In the genomic region with DNA sequence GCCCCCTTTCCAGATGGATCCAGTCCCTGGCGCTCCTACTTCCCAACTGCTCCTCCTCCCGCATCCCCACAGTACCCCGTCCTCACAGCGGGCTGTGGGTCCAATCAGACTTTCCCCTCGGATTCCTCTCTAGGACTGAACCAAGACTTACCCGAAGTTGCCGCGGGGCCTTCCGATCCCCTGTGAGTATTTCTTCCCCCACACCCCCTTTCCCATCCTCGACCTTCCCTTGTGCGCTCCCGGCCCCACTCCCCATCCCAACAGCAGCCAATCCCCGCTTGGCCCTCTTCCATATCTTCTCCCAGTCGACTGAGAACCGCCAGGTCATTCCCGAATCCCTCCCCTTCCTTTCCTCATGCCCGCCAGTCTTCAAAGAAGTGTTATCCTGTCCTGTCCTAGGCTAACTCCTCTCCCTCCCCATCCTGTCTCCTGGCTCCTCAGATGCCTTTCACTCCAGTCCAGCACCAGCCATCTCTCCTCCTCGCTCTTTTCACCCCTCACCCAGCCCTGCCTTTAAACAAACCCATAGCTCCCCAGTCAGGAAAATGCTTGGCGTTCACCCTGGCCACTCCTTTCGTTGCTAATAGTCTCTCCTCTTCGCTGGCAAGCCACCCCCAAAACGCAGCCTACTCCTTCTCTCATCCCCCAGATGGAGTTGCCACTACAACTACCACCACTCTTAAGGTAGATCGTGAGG, we compare ENCODE assay signal across 8 cellular contexts. TPM values are rescaled to one million over a fixed set of nuclear protein-coding genes. Genes with fewer than 3 reads are reported as not detected.
DNase-seq lines count a peak whose midpoint lies in the region; ATAC-seq and TF ChIP-seq lines count a peak whose summit lies in the region.

No MANE protein-coding gene starts in this region.

- peaks cover 0 to 28% (median 8%) of the 10 kb centered on the region in 3 donors for H3K36me3 Mint-ChIP-seq in naive thymus-derived CD8-positive, alpha-beta T cell

- H3K4me3 ChIP-seq in AG04449 (ENCODE audit: low read depth, low read length), result peak overlapping the region; percentile 85
- peak overlapping the region; percentile 71 for H3K4me3 ChIP-seq in GM12875 (ENCODE audit: low read depth, low read length)
- peak overlapping the region; percentile 100 for H3K4me3 ChIP-seq in epithelial cell of proximal tubule (ENCODE audit: low read depth, low read length)

- H3K4me3 Mint-ChIP-seq in naive thymus-derived CD8-positive, alpha-beta T cell, result peak overlapping the region; percentile 94 to 97 (median 96)

- CTCF ChIA-PET in AG04449 (lab: Yijun Ruan, JAX), result interaction anchor here (1.0 to 2.1 kb wide), 4 partner anchors 12 to 163 kb away, joined by 3 to 11 read pairs (median 4); no protein-coding TSS in a partner anchor

- DNase-seq in AG04449 (ENCODE audit: low read depth, low spot score) (no peak), epithelial cell of proximal tubule (ENCODE audit: low read depth) (no peak), midbrain (lab: John Stamatoyannopoulos, UW) (no peak)
- DNase-seq in naive thymus-derived CD8-positive, alpha-beta T cell, result peak in 2 of 10 donors; percentile 3 to 9

- peaks cover 0 to 2% (median 0%) of the 10 kb centered on the region in 5 donors for H3K27me3 Mint-ChIP-seq in naive thymus-derived CD8-positive, alpha-beta T cell

- no peak for TF ChIP-seq CTCF in AG04449 (IDR thresholded peaks at IDR 0.05; ENCODE audit: insufficient read depth, low read length, missing control alignments)
- no peak for TF ChIP-seq CTCF in GM12875 (IDR thresholded peaks at IDR 0.05; ENCODE audit: borderline replicate concordance, insufficient read depth, low read depth, low read length)
- TF ChIP-seq CTCF in epithelial cell of proximal tubule (conservative IDR thresholded peaks at IDR 0.05; ENCODE audit: low read depth, low read length), result no peak

- POLR2A ChIA-PET in AG04449 (lab: Yijun Ruan, JAX), result interaction anchor here (0.9 kb wide), 4 partner anchors 15 to 95 kb away, joined by 3 to 5 read pairs (median 4); a partner anchor contains a TSS
- POLR2A ChIA-PET in naive thymus-derived CD8-positive, alpha-beta T cell (lab: Charles Lee), result interaction anchor here (0.7 to 2.1 kb wide), 5 partner anchors 24 to 148 kb away, joined by 3 to 14 read pairs (median 6); a partner anchor contains a TSS

- H3K9me3 Mint-ChIP-seq in naive thymus-derived CD8-positive, alpha-beta T cell, result no peaks in the 10 kb centered on the region

- peak overlapping the region; percentile 94 to 100 (median 98) for H3K27ac Mint-ChIP-seq in naive thymus-derived CD8-positive, alpha-beta T cell

- peak; percentile 67 for ATAC-seq in SK-N-SH treated with all-trans-retinoic acid at 6 μM for 48 hours
- no peak for ATAC-seq in naive thymus-derived CD8-positive, alpha-beta T cell
- no peak for ATAC-seq in GM19467 (IDR thresholded peaks at IDR 0.05; ENCODE audit: unreplicated experiment)
- ATAC-seq in HG02981 (IDR thresholded peaks at IDR 0.05; ENCODE audit: unreplicated experiment), result no peak

- H3K4me1 Mint-ChIP-seq in naive thymus-derived CD8-positive, alpha-beta T cell, result peaks cover 22 to 49% (median 46%) of the 10 kb centered on the region in 4 donors

TF ChIP-seq in SK-N-SH treated with all-trans-retinoic acid at 6 μM for 48 hours, 23 proteins besides CTCF, POLR2A, EP300 and RAD21:
- no peak for TF ChIP-seq TCF4 (CRISPR knock-in tag; IDR thresholded peaks at IDR 0.05; ENCODE audit: borderline replicate concordance)
- no peak for TF ChIP-seq BACH2 (CRISPR knock-in tag; IDR thresholded peaks at IDR 0.05; ENCODE audit: borderline replicate concordance)
- TF ChIP-seq ESRRG (CRISPR knock-in tag; IDR thresholded peaks at IDR 0.05), result no peak
- no peak for TF ChIP-seq ARNTL (CRISPR knock-in tag; IDR thresholded peaks at IDR 0.05; ENCODE audit: borderline replicate concordance, low read depth)
- TF ChIP-seq CSDC2 (CRISPR knock-in tag; IDR thresholded peaks at IDR 0.05), result no peak
- TF ChIP-seq ZNF565 (CRISPR knock-in tag; conservative IDR thresholded peaks at IDR 0.05; ENCODE audit: low read depth), result no peak
- TF ChIP-seq, protein P1, sequence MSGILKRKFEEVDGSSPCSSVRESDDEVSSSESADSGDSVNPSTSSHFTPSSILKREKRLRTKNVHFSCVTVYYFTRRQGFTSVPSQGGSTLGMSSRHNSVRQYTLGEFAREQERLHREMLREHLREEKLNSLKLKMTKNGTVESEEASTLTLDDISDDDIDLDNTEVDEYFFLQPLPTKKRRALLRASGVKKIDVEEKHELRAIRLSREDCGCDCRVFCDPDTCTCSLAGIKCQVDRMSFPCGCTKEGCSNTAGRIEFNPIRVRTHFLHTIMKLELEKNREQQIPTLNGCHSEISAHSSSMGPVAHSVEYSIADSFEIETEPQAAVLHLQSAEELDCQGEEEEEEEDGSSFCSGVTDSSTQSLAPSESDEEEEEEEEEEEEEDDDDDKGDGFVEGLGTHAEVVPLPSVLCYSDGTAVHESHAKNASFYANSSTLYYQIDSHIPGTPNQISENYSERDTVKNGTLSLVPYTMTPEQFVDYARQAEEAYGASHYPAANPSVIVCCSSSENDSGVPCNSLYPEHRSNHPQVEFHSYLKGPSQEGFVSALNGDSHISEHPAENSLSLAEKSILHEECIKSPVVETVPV (CRISPR knock-in tag; IDR thresholded peaks at IDR 0.05), result no peak
- TF ChIP-seq, protein P2, sequence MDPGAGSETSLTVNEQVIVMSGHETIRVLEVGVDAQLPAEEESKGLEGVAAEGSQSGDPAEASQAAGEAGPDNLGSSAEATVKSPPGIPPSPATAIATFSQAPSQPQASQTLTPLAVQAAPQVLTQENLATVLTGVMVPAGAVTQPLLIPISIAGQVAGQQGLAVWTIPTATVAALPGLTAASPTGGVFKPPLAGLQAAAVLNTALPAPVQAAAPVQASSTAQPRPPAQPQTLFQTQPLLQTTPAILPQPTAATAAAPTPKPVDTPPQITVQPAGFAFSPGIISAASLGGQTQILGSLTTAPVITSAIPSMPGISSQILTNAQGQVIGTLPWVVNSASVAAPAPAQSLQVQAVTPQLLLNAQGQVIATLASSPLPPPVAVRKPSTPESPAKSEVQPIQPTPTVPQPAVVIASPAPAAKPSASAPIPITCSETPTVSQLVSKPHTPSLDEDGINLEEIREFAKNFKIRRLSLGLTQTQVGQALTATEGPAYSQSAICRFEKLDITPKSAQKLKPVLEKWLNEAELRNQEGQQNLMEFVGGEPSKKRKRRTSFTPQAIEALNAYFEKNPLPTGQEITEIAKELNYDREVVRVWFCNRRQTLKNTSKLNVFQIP (CRISPR knock-in tag; IDR thresholded peaks at IDR 0.05; ENCODE audit: borderline replicate concordance, low read depth), result no peak
- no peak for TF ChIP-seq TOX (CRISPR knock-in tag; IDR thresholded peaks at IDR 0.05; ENCODE audit: borderline replicate concordance)
- TF ChIP-seq ZNF8 (CRISPR knock-in tag; IDR thresholded peaks at IDR 0.05), result no peak
- no peak for TF ChIP-seq ZNF70 (CRISPR knock-in tag; IDR thresholded peaks at IDR 0.05)
- TF ChIP-seq RARB (CRISPR knock-in tag; IDR thresholded peaks at IDR 0.05), result no peak
- TF ChIP-seq, protein P3, sequence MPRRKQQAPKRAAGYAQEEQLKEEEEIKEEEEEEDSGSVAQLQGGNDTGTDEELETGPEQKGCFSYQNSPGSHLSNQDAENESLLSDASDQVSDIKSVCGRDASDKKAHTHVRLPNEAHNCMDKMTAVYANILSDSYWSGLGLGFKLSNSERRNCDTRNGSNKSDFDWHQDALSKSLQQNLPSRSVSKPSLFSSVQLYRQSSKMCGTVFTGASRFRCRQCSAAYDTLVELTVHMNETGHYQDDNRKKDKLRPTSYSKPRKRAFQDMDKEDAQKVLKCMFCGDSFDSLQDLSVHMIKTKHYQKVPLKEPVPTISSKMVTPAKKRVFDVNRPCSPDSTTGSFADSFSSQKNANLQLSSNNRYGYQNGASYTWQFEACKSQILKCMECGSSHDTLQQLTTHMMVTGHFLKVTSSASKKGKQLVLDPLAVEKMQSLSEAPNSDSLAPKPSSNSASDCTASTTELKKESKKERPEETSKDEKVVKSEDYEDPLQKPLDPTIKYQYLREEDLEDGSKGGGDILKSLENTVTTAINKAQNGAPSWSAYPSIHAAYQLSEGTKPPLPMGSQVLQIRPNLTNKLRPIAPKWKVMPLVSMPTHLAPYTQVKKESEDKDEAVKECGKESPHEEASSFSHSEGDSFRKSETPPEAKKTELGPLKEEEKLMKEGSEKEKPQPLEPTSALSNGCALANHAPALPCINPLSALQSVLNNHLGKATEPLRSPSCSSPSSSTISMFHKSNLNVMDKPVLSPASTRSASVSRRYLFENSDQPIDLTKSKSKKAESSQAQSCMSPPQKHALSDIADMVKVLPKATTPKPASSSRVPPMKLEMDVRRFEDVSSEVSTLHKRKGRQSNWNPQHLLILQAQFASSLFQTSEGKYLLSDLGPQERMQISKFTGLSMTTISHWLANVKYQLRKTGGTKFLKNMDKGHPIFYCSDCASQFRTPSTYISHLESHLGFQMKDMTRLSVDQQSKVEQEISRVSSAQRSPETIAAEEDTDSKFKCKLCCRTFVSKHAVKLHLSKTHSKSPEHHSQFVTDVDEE (CRISPR knock-in tag; IDR thresholded peaks at IDR 0.05), result no peak
- TF ChIP-seq, protein P4, sequence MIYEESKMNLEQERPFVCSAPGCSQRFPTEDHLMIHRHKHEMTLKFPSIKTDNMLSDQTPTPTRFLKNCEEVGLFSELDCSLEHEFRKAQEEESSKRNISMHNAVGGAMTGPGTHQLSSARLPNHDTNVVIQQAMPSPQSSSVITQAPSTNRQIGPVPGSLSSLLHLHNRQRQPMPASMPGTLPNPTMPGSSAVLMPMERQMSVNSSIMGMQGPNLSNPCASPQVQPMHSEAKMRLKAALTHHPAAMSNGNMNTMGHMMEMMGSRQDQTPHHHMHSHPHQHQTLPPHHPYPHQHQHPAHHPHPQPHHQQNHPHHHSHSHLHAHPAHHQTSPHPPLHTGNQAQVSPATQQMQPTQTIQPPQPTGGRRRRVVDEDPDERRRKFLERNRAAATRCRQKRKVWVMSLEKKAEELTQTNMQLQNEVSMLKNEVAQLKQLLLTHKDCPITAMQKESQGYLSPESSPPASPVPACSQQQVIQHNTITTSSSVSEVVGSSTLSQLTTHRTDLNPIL (CRISPR knock-in tag; IDR thresholded peaks at IDR 0.05; ENCODE audit: low read depth), result no peak
- no peak for TF ChIP-seq ZFP30 (CRISPR knock-in tag; IDR thresholded peaks at IDR 0.05)

RNA-seq across cellular contexts. Expression of a gene that starts 0.6 kb away (rescaled TPM):
- 25.3 and 37.4 TPM in 2 replicates for total RNA-seq in epithelial cell of proximal tubule
- 10 to 100 TPM; 11.7 to 12.1 TPM for total RNA-seq in naive thymus-derived CD8-positive, alpha-beta T cell
- 10 to 100 TPM; 33.5 to 46.8 (median 34.3) TPM for polyA plus RNA-seq in naive thymus-derived CD8-positive, alpha-beta T cell

RNA-seq across cellular contexts. Expression of a gene that starts 0.9 kb away (rescaled TPM):
- total RNA-seq in epithelial cell of proximal tubule, result 35.9 and 41.3 TPM in 2 replicates
- 10 to 100 TPM; 57.4 to 64.7 TPM for total RNA-seq in naive thymus-derived CD8-positive, alpha-beta T cell
- 1 to 10 TPM; 4.7 to 7.4 (median 6.2) TPM for polyA plus RNA-seq in naive thymus-derived CD8-positive, alpha-beta T cell

RNA-seq across cellular contexts. Expression of a gene that starts 45.5 kb away (rescaled TPM):
- 14.1 and 20.0 TPM in 2 replicates for total RNA-seq in epithelial cell of proximal tubule
- total RNA-seq in naive thymus-derived CD8-positive, alpha-beta T cell, result 10 to 100 TPM; 20.7 to 25.4 TPM
- 10 to 100 TPM; 24.7 to 30.0 (median 28.9) TPM for polyA plus RNA-seq in naive thymus-derived CD8-positive, alpha-beta T cell

RNA-seq across cellular contexts. Expression of a gene that starts 45.9 kb away (rescaled TPM):
- total RNA-seq in epithelial cell of proximal tubule, result 54.2 and 68.8 TPM in 2 replicates
- 10 to 100 TPM; 45.6 to 46.5 TPM for total RNA-seq in naive thymus-derived CD8-positive, alpha-beta T cell
- polyA plus RNA-seq in naive thymus-derived CD8-positive, alpha-beta T cell, result 10 to 100 TPM; 26.4 to 43.4 (median 33.4) TPM
